In genomic region chr20:63572788-63573738, GRCh38 we compare ENCODE assay signal across 2 cellular contexts.
TF ChIP-seq lines count a peak whose summit lies in the region.

No MANE protein-coding gene starts in this region.

TF ChIP-seq in HEK293, 187 proteins besides CTCF, POLR2A, EP300 and RAD21:
- TF ChIP-seq ZBTB11 (tag by site-specific recombination; conservative IDR thresholded peaks at IDR 0.05; ENCODE audit: low read depth), result no peak
- peak; percentile 68; the same call in 1 of the 2 replicates for TF ChIP-seq ZNF423 (tag by site-specific recombination; IDR thresholded peaks at IDR 0.05)
- TF ChIP-seq, protein P1, sequence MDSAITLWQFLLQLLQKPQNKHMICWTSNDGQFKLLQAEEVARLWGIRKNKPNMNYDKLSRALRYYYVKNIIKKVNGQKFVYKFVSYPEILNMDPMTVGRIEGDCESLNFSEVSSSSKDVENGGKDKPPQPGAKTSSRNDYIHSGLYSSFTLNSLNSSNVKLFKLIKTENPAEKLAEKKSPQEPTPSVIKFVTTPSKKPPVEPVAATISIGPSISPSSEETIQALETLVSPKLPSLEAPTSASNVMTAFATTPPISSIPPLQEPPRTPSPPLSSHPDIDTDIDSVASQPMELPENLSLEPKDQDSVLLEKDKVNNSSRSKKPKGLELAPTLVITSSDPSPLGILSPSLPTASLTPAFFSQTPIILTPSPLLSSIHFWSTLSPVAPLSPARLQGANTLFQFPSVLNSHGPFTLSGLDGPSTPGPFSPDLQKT (IDR thresholded peaks at IDR 0.05; ENCODE audit: borderline replicate concordance, low read depth, low read length), result no peak
- TF ChIP-seq ZNF114 (tag by site-specific recombination; IDR thresholded peaks at IDR 0.05), result no peak
- no peak for TF ChIP-seq ZNF626 (tag by site-specific recombination; IDR thresholded peaks at IDR 0.05)
- TF ChIP-seq ZNF354C (tag by site-specific recombination; IDR thresholded peaks at IDR 0.05; ENCODE audit: borderline replicate concordance, low read depth), result no peak
- no peak for TF ChIP-seq GLIS1 (tag by site-specific recombination; IDR thresholded peaks at IDR 0.05)
- TF ChIP-seq, protein P2, sequence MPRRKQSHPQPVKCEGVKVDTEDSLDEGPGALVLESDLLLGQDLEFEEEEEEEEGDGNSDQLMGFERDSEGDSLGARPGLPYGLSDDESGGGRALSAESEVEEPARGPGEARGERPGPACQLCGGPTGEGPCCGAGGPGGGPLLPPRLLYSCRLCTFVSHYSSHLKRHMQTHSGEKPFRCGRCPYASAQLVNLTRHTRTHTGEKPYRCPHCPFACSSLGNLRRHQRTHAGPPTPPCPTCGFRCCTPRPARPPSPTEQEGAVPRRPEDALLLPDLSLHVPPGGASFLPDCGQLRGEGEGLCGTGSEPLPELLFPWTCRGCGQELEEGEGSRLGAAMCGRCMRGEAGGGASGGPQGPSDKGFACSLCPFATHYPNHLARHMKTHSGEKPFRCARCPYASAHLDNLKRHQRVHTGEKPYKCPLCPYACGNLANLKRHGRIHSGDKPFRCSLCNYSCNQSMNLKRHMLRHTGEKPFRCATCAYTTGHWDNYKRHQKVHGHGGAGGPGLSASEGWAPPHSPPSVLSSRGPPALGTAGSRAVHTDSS (tag by site-specific recombination; IDR thresholded peaks at IDR 0.05), result no peak
- TF ChIP-seq ZIC2 (tag by site-specific recombination; IDR thresholded peaks at IDR 0.05), result peak; percentile 51
- TF ChIP-seq, protein P3, sequence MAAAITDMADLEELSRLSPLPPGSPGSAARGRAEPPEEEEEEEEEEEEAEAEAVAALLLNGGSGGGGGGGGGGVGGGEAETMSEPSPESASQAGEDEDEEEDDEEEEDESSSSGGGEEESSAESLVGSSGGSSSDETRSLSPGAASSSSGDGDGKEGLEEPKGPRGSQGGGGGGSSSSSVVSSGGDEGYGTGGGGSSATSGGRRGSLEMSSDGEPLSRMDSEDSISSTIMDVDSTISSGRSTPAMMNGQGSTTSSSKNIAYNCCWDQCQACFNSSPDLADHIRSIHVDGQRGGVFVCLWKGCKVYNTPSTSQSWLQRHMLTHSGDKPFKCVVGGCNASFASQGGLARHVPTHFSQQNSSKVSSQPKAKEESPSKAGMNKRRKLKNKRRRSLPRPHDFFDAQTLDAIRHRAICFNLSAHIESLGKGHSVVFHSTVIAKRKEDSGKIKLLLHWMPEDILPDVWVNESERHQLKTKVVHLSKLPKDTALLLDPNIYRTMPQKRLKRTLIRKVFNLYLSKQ (tag by site-specific recombination; IDR thresholded peaks at IDR 0.05; ENCODE audit: borderline replicate concordance), result no peak
- no peak for TF ChIP-seq GFI1B (tag by site-specific recombination; IDR thresholded peaks at IDR 0.05)
- no peak for TF ChIP-seq ZNF558 (tag by site-specific recombination; IDR thresholded peaks at IDR 0.05)
- TF ChIP-seq ZBTB7A (tag by site-specific recombination; IDR thresholded peaks at IDR 0.05; ENCODE audit: low read depth), result no peak
- no peak for TF ChIP-seq ZNF292 (tag by site-specific recombination; IDR thresholded peaks at IDR 0.05; ENCODE audit: borderline replicate concordance, low read depth)
- no peak for TF ChIP-seq PRDM6 (tag by site-specific recombination; IDR thresholded peaks at IDR 0.05)
- TF ChIP-seq GLIS2 (tag by site-specific recombination; IDR thresholded peaks at IDR 0.05), result peak; percentile 61; the same call in 1 of the 2 replicates
- TF ChIP-seq ZNF585B (tag by site-specific recombination; IDR thresholded peaks at IDR 0.05), result no peak
- no peak for TF ChIP-seq ZNF19 (tag by site-specific recombination; IDR thresholded peaks at IDR 0.05; ENCODE audit: low read depth)

TF ChIP-seq in K562, 482 proteins besides CTCF, POLR2A, EP300 and RAD21:
- TF ChIP-seq MED1 (CRISPR knock-in tag; IDR thresholded peaks at IDR 0.05; ENCODE audit: borderline replicate concordance) (0 out of 2 replicates have a peak, but pooled peaks have one; percentile 26), ZFP30 (CRISPR knock-in tag; IDR thresholded peaks at IDR 0.05; ENCODE audit: borderline replicate concordance) (no peak), ZNF830 (CRISPR knock-in tag; IDR thresholded peaks at IDR 0.05) (no peak), ZBTB7A (IDR thresholded peaks at IDR 0.05; ENCODE audit: borderline replicate concordance, control insufficient read depth, low read depth, low read length) (peak; percentile 35), TARDBP (IDR thresholded peaks at IDR 0.05) (no peak), SMARCA5 (IDR thresholded peaks at IDR 0.05) (no peak), BRCA1 (IDR thresholded peaks at IDR 0.05) (no peak), BRCA1 (CRISPR knock-in tag; IDR thresholded peaks at IDR 0.05) (0 out of 2 replicates have a peak, but pooled peaks have one; percentile 75), ZFX (CRISPR knock-in tag; IDR thresholded peaks at IDR 0.05) (peak; percentile 17; the same call in 1 of the 2 replicates), E2F5 (CRISPR knock-in tag; IDR thresholded peaks at IDR 0.05) (no peak), PRMT5 (CRISPR knock-in tag; IDR thresholded peaks at IDR 0.05) (peak; percentile 21; the same call in 1 of the 2 replicates), RUNX1 (IDR thresholded peaks at IDR 0.05; ENCODE audit: low read depth) (no peak), SMAD3 (CRISPR knock-in tag; conservative IDR thresholded peaks at IDR 0.05) (no peak), ZBTB33 (CRISPR knock-in tag; IDR thresholded peaks at IDR 0.05) (peak; percentile 100), RBFOX2 (IDR thresholded peaks at IDR 0.05; ENCODE audit: low read depth, low read length) (peak; percentile 61), POLR2G (IDR thresholded peaks at IDR 0.05; ENCODE audit: low read depth, low read length) (peak; percentile 48), RCOR1 (IDR thresholded peaks at IDR 0.05; ENCODE audit: borderline replicate concordance in 1 of 2, low read depth in 2 of 2, low read length in 2 of 2) (no peak), HNRNPL (IDR thresholded peaks at IDR 0.05; ENCODE audit: low read depth, low read length) (peak; percentile 36; the same call in 1 of the 2 replicates), ZBTB49 (CRISPR knock-in tag; IDR thresholded peaks at IDR 0.05; ENCODE audit: borderline replicate concordance) (no peak), MCM2 (IDR thresholded peaks at IDR 0.05; ENCODE audit: low read depth) (no peak)
- TF ChIP-seq, protein P4, sequence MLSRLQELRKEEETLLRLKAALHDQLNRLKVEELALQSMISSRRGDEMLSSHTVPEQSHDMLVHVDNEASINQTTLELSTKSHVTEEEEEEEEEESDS (CRISPR knock-in tag; IDR thresholded peaks at IDR 0.05), result no peak
- TF ChIP-seq, protein P5, sequence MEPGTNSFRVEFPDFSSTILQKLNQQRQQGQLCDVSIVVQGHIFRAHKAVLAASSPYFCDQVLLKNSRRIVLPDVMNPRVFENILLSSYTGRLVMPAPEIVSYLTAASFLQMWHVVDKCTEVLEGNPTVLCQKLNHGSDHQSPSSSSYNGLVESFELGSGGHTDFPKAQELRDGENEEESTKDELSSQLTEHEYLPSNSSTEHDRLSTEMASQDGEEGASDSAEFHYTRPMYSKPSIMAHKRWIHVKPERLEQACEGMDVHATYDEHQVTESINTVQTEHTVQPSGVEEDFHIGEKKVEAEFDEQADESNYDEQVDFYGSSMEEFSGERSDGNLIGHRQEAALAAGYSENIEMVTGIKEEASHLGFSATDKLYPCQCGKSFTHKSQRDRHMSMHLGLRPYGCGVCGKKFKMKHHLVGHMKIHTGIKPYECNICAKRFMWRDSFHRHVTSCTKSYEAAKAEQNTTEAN (CRISPR knock-in tag; IDR thresholded peaks at IDR 0.05), result no peak
